Comparison of ENCODE assay signal across 14 cellular contexts in the genomic region with DNA sequence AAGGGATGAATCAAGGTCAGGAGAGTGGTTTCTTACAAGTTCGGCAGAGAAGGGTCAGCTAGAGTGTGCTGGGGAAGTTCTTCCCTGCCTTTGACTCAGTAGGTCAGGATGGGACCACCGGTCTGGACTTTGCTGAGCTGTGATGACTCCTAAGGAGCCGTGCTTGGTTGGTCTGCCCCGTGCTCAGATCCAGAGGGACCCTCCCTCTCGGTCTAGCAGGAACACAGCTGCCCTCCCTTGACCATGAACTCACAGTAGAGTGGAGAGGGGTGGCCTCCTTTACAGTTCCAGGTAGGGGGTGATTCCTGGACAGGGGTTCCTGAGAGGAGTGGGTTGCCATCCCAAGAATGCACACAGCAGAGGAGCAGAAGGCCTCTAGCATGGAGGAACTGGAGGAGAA. TPM values are rescaled to one million over a fixed set of nuclear protein-coding genes. Genes with fewer than 3 reads are reported as not detected.
DNase-seq lines count a peak whose midpoint lies in the region; ATAC-seq, FAIRE-seq and TF ChIP-seq lines count a peak whose summit lies in the region.
"Had no signal": no experiment of that assay in that cellular context is flagged by ENCODE, and none has a peak within 500 bp of the region (broad histone marks: within the 10 kb centered on the region; RNA-seq: fewer than 3 reads in every experiment).

No MANE protein-coding gene starts in this region.

- no peaks in the 10 kb centered on the region for H3F3A ChIP-seq in Loucy (ENCODE audit: low read depth)

- DNase-seq in T-helper 2 cell treated with Interferon-gamma antibody and Interleukin-4, amounts not matched to agents 5 μg/mL and 100 μg/mL, for 36 hours (ENCODE audit: low spot score), result no peak
- DNase-seq in T-helper 2 cell (no peak), astrocyte (ENCODE audit: low read depth) (no peak), osteoblast (ENCODE audit: insufficient read length, low spot score, missing footprints) (no peak), NCI-H82 (lab: John Stamatoyannopoulos, UW) (no peak), nucleus accumbens (lab: John Stamatoyannopoulos, UW) (no peak)
- DNase-seq: effector CD8-positive, alpha-beta T cell; NCI-H2171; stimulated activated CD4-positive, alpha-beta T cell treated with anti-CD3 and anti-CD28 coated beads, Interleukin-1b, Interleukin-23, amount 100 ng/mL, for 48 hours had no signal

- no peak for FAIRE-seq in astrocyte (lab: Jason Lieb, UNC)
- FAIRE-seq: G401.6 had no signal

- peaks cover 5% of the 10 kb centered on the region for H3K27me3 ChIP-seq in Loucy (ENCODE audit: insufficient read depth, low read length, poor library complexity, severe bottlenecking)
- H3K27me3 ChIP-seq in astrocyte (ENCODE audit: insufficient read depth, low read length), result no peaks in the 10 kb centered on the region
- H3K27me3 ChIP-seq in osteoblast (ENCODE audit: insufficient read depth, low read length), result no peaks in the 10 kb centered on the region
- H3K27me3 ChIP-seq: suprapubic skin had no signal

- peaks cover 71% of the 10 kb centered on the region for H3K36me3 Mint-ChIP-seq in T-helper 2 cell treated with Interferon-gamma antibody and Interleukin-4, amounts not matched to agents 5 μg/mL and 100 μg/mL, for 36 hours (ENCODE audit: low read depth)
- peaks cover 46% of the 10 kb centered on the region for H3K36me3 Mint-ChIP-seq in astrocyte (ENCODE audit: low read depth, unreplicated experiment)

- H3K27ac ChIP-seq in astrocyte (ENCODE audit: low read depth, low read length), result peak overlapping the region; percentile 7
- H3K27ac ChIP-seq in osteoblast (ENCODE audit: low read depth, low read length), result peak overlapping the region; percentile 3
- H3K27ac ChIP-seq: suprapubic skin had no signal

- TF ChIP-seq CTCF in Loucy (conservative IDR thresholded peaks at IDR 0.05; ENCODE audit: low read length), result no peak
- no peak for TF ChIP-seq CTCF in astrocyte (IDR thresholded peaks at IDR 0.05; ENCODE audit: insufficient read depth, low read depth, low read length)
- no peak for TF ChIP-seq CTCF in osteoblast (IDR thresholded peaks at IDR 0.05; ENCODE audit: extremely low read depth, low read depth, low read length)

- peak overlapping the region; percentile 39 for H3K27ac Mint-ChIP-seq in T-helper 2 cell treated with Interferon-gamma antibody and Interleukin-4, amounts not matched to agents 5 μg/mL and 100 μg/mL, for 36 hours
- H3K27ac Mint-ChIP-seq in astrocyte (ENCODE audit: unreplicated experiment), result peak overlapping the region; percentile 23

- no peaks in the 10 kb centered on the region for H3K9me2 ChIP-seq in Loucy (replicated peaks; ENCODE audit: low read depth, low read length)

- H3K9me3 Mint-ChIP-seq in T-helper 2 cell treated with Interferon-gamma antibody and Interleukin-4, amounts not matched to agents 5 μg/mL and 100 μg/mL, for 36 hours, result no peaks in the 10 kb centered on the region
- H3K9me3 Mint-ChIP-seq in astrocyte (ENCODE audit: unreplicated experiment), result no peaks in the 10 kb centered on the region

- H3K27me3 Mint-ChIP-seq in T-helper 2 cell treated with Interferon-gamma antibody and Interleukin-4, amounts not matched to agents 5 μg/mL and 100 μg/mL, for 36 hours (ENCODE audit: low read depth), result no peaks in the 10 kb centered on the region
- no peaks in the 10 kb centered on the region for H3K27me3 Mint-ChIP-seq in astrocyte (ENCODE audit: low read depth, unreplicated experiment)

- H2AFZ ChIP-seq in Loucy (ENCODE audit: low read length) (no peak overlapping the region), astrocyte (ENCODE audit: low read depth, low read length) (no peak overlapping the region), osteoblast (ENCODE audit: low read length) (no peak overlapping the region)

- H3K4me3 ChIP-seq in Loucy (ENCODE audit: low read length, poor library complexity, severe bottlenecking) (peak overlapping the region; percentile 32), astrocyte (ENCODE audit: insufficient read depth, low read depth, low read length) (no peak overlapping the region), osteoblast (ENCODE audit: insufficient read depth, low read length) (no peak overlapping the region)
- H3K4me3 ChIP-seq: suprapubic skin had no signal

- peak overlapping the region; percentile 19 for H3K9ac ChIP-seq in Loucy (ENCODE audit: low read depth, low read length, poor library complexity, severe bottlenecking)
- peak overlapping the region; percentile 100 for H3K9ac ChIP-seq in astrocyte (ENCODE audit: low read length)

- peak overlapping the region; percentile 59 for H3K4me2 ChIP-seq in Loucy (ENCODE audit: low read depth, low read length, poor library complexity, severe bottlenecking)
- peak overlapping the region; percentile 48 for H3K4me2 ChIP-seq in astrocyte (ENCODE audit: low read length)
- H3K4me2 ChIP-seq in osteoblast (ENCODE audit: insufficient read depth, low read length), result no peak overlapping the region

- H3K36me3 ChIP-seq in Loucy (ENCODE audit: insufficient read depth, low read length), result peaks cover 66% of the 10 kb centered on the region
- peaks cover 65% of the 10 kb centered on the region for H3K36me3 ChIP-seq in astrocyte (ENCODE audit: insufficient read depth, low read length)
- H3K36me3 ChIP-seq in osteoblast (ENCODE audit: insufficient read depth, low read length), result peaks cover 77% of the 10 kb centered on the region

- H3K4me1 Mint-ChIP-seq in T-helper 2 cell treated with Interferon-gamma antibody and Interleukin-4, amounts not matched to agents 5 μg/mL and 100 μg/mL, for 36 hours (ENCODE audit: low read depth), result peaks cover 53% of the 10 kb centered on the region
- peaks cover 41% of the 10 kb centered on the region for H3K4me1 Mint-ChIP-seq in astrocyte (ENCODE audit: low read depth, unreplicated experiment)

- peaks cover 50% of the 10 kb centered on the region for H3K4me1 ChIP-seq in Loucy (ENCODE audit: insufficient read depth, low read length, poor library complexity, severe bottlenecking)
- H3K4me1 ChIP-seq in astrocyte (ENCODE audit: insufficient read depth, low read length), result peaks cover 32% of the 10 kb centered on the region
- H3K4me1 ChIP-seq in osteoblast (ENCODE audit: insufficient read depth, low read length), result peaks cover 25% of the 10 kb centered on the region

- H4K20me1 ChIP-seq in Loucy (ENCODE audit: insufficient read depth, low read length, poor library complexity, severe bottlenecking) (peaks cover 84% of the 10 kb centered on the region), astrocyte (ENCODE audit: insufficient read depth, low read length) (peaks cover 87% of the 10 kb centered on the region), osteoblast (ENCODE audit: insufficient read depth, low read length) (peaks cover 74% of the 10 kb centered on the region)

- H3K79me2 ChIP-seq in Loucy (ENCODE audit: insufficient read depth, low read length) (peaks cover 92% of the 10 kb centered on the region), astrocyte (ENCODE audit: insufficient read depth, low read length) (peaks cover 90% of the 10 kb centered on the region), osteoblast (ENCODE audit: insufficient read depth, low read length) (peaks cover 85% of the 10 kb centered on the region)

- no peak for ATAC-seq in HG02840 (IDR thresholded peaks at IDR 0.05; ENCODE audit: low FRiP score, unreplicated experiment)

- peak overlapping the region; percentile 33 for H3K4me3 Mint-ChIP-seq in T-helper 2 cell treated with Interferon-gamma antibody and Interleukin-4, amounts not matched to agents 5 μg/mL and 100 μg/mL, for 36 hours
- H3K4me3 Mint-ChIP-seq in astrocyte (ENCODE audit: unreplicated experiment), result peak overlapping the region; percentile 66

- H3K9me3 ChIP-seq in Loucy (ENCODE audit: insufficient read depth, low read depth, low read length) (no peaks in the 10 kb centered on the region), astrocyte (ENCODE audit: insufficient read depth, low read depth, low read length) (no peaks in the 10 kb centered on the region), osteoblast (ENCODE audit: low read depth, low read length) (no peaks in the 10 kb centered on the region)
- H3K9me3 ChIP-seq: suprapubic skin had no signal

RNA-seq across cellular contexts. Expression of a gene that starts 4.3 kb away (rescaled TPM):
- total RNA-seq in astrocyte (2,868 and 3,078 TPM in 2 replicates), osteoblast (486 and 791 TPM in 2 replicates)

RNA-seq across cellular contexts. Expression of a gene that starts 12.7 kb away (rescaled TPM):
- 0.30 and 0.41 TPM in 2 replicates for total RNA-seq in astrocyte
- 0.36 TPM in 1 of 2 replicates, not detected in the other for total RNA-seq in osteoblast
- total RNA-seq: A172 had no signal

RNA-seq across cellular contexts. Expression of a gene that starts 18.6 kb away (rescaled TPM):
- total RNA-seq in astrocyte (69.8 and 73.1 TPM in 2 replicates), osteoblast (30.6 and 31.8 TPM in 2 replicates)

RNA-seq across cellular contexts. Expression of a gene that starts 19.5 kb away (rescaled TPM):
- not detected in 2 replicates for total RNA-seq in astrocyte
- total RNA-seq in osteoblast, result not detected in 2 replicates
- total RNA-seq: A172, suprapubic skin had no signal

RNA-seq across cellular contexts. Expression of a gene that starts 19.9 kb away (rescaled TPM):
- not detected in 2 replicates for total RNA-seq in astrocyte
- total RNA-seq in osteoblast, result not detected in 2 replicates
- total RNA-seq: A172, suprapubic skin had no signal
